30 cellular contexts compared by ENCODE assay signal in the genomic region with DNA sequence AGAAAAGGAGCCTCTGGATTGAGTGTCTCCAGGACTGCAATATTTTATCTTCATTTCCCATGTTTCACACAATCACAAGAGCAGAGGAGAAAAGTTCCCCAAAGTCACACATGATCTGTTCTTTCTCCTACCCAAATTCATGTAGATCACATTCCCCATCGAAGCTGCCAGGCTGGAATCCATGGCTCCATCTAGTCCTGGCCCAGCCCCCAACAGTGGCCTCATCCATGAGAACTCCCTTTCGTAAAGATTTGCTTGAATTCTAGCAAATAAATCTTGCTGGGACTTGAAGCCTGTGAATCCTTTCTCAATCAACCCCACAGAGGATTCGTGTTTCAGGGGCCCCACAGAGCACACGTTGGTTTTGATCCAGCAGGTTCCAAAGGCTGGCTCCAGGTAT.
"Had no signal": no experiment of that assay in that cellular context is flagged by ENCODE, and none has a peak within 500 bp of the region (broad histone marks: within the 10 kb centered on the region; RNA-seq: fewer than 3 reads in every experiment).

No MANE protein-coding gene starts in this region.

- H3K27me3 ChIP-seq: brain microvascular endothelial cell, foreskin keratinocyte, left lung, right lobe of liver, testis, upper lobe of right lung had no signal

- H3K27ac ChIP-seq: brain microvascular endothelial cell, epithelial cell of prostate, foreskin keratinocyte, left lung, right lobe of liver, testis, upper lobe of right lung, VCaP had no signal

- H3K4me1 Mint-ChIP-seq: activated CD4-positive, alpha-beta T cell treated with anti-CD3 and anti-CD28 coated beads, Interleukin-2, amount 10 ng/mL, durations not matched to agents 7 days and 5 days; activated CD8-positive, alpha-beta memory T cell treated with anti-CD3 and anti-CD28 coated beads, Interleukin-2, amount 10 ng/mL, durations not matched to agents 7 days and 5 days; activated naive CD4-positive, alpha-beta T cell treated with anti-CD3 and anti-CD28 coated beads, Interleukin-2, amount 10 ng/mL, durations not matched to agents 7 days and 5 days; nephron; stimulated activated naive B cell treated with anti-CD40 and anti-IgM and Interleukin-4, amounts not matched to agents 10 μg/mL and 1 μg/mL and 100 μg/mL, for 72 hours had no signal

- FAIRE-seq: colon, small intestine had no signal

- H3K27me3 Mint-ChIP-seq: activated CD4-positive, alpha-beta T cell treated with anti-CD3 and anti-CD28 coated beads, Interleukin-2, amount 10 ng/mL, durations not matched to agents 7 days and 5 days; activated CD8-positive, alpha-beta memory T cell treated with anti-CD3 and anti-CD28 coated beads, Interleukin-2, amount 10 ng/mL, durations not matched to agents 7 days and 5 days had no signal

- DNase-seq: activated CD4-positive, alpha-beta T cell treated with anti-CD3 and anti-CD28 coated beads, Interleukin-2, amount 10 ng/mL, durations not matched to agents 7 days and 5 days; activated CD8-positive, alpha-beta memory T cell treated with anti-CD3 and anti-CD28 coated beads, Interleukin-2, amount 10 ng/mL, durations not matched to agents 7 days and 5 days; activated CD8-positive, alpha-beta T cell treated with anti-CD3 and anti-CD28 coated beads for 36 hours; activated effector memory CD4-positive, alpha-beta T cell treated with anti-CD3 and anti-CD28 coated beads, Interleukin-2, amount 50 U/mL, for 16 hours; activated naive CD4-positive, alpha-beta T cell treated with anti-CD3 and anti-CD28 coated beads, Interleukin-2, amount 10 ng/mL, durations not matched to agents 7 days and 5 days; activated T-cell treated with anti-CD3 and anti-CD28 coated beads for 4 hours; aorta; brain microvascular endothelial cell; central memory CD4-positive, alpha-beta T cell; effector memory CD8-positive, alpha-beta T cell; glutamatergic neuron; hippocampal formation; kidney glomerular epithelial cell; left lung; nucleus accumbens; SK-N-SH; small intestine; stimulated activated CD4-positive, alpha-beta T cell treated with anti-CD3 and anti-CD28 coated beads, Interleukin-15, amount 100 ng/mL, for 24 hours; stimulated activated CD4-positive, alpha-beta T cell treated with anti-CD3 and anti-CD28 coated beads, Interleukin-2, amount 100 ng/mL, for 48 hours; stimulated activated CD8-positive, alpha-beta memory T cell treated with anti-CD3 and anti-CD28 coated beads, Interleukin-4, amount 100 ng/mL, for 48 hours; stimulated activated naive B cell treated with anti-CD40 and anti-IgM and Interleukin-4, amounts not matched to agents 10 μg/mL and 1 μg/mL and 100 μg/mL, for 72 hours; testis; upper lobe of right lung had no signal

- H3K9ac ChIP-seq: SK-N-SH had no signal

- H3K36me3 ChIP-seq: right lobe of liver had no signal

- H3K4me1 ChIP-seq: foreskin keratinocyte, left lung, right lobe of liver, testis, upper lobe of right lung had no signal

- H3K27ac Mint-ChIP-seq: activated CD4-positive, alpha-beta T cell treated with anti-CD3 and anti-CD28 coated beads, Interleukin-2, amount 10 ng/mL, durations not matched to agents 7 days and 5 days; activated CD8-positive, alpha-beta memory T cell treated with anti-CD3 and anti-CD28 coated beads, Interleukin-2, amount 10 ng/mL, durations not matched to agents 7 days and 5 days; activated CD8-positive, alpha-beta T cell treated with anti-CD3 and anti-CD28 coated beads for 36 hours; activated naive CD4-positive, alpha-beta T cell treated with anti-CD3 and anti-CD28 coated beads, Interleukin-2, amount 10 ng/mL, durations not matched to agents 7 days and 5 days; effector memory CD8-positive, alpha-beta T cell; nephron; stimulated activated naive B cell treated with anti-CD40 and anti-IgM and Interleukin-4, amounts not matched to agents 10 μg/mL and 1 μg/mL and 100 μg/mL, for 72 hours; T-helper 2 cell treated with Interferon-gamma antibody and Interleukin-4, amounts not matched to agents 5 μg/mL and 100 μg/mL, for 36 hours had no signal

- H3K4me3 Mint-ChIP-seq: activated CD4-positive, alpha-beta T cell treated with anti-CD3 and anti-CD28 coated beads, Interleukin-2, amount 10 ng/mL, durations not matched to agents 7 days and 5 days; activated CD8-positive, alpha-beta memory T cell treated with anti-CD3 and anti-CD28 coated beads, Interleukin-2, amount 10 ng/mL, durations not matched to agents 7 days and 5 days; activated CD8-positive, alpha-beta T cell treated with anti-CD3 and anti-CD28 coated beads for 36 hours; activated naive CD4-positive, alpha-beta T cell treated with anti-CD3 and anti-CD28 coated beads, Interleukin-2, amount 10 ng/mL, durations not matched to agents 7 days and 5 days; effector memory CD8-positive, alpha-beta T cell; nephron; stimulated activated naive B cell treated with anti-CD40 and anti-IgM and Interleukin-4, amounts not matched to agents 10 μg/mL and 1 μg/mL and 100 μg/mL, for 72 hours; T-helper 2 cell treated with Interferon-gamma antibody and Interleukin-4, amounts not matched to agents 5 μg/mL and 100 μg/mL, for 36 hours had no signal

- H3K9me3 ChIP-seq: left lung, right lobe of liver, SK-N-SH, testis, upper lobe of right lung had no signal

- H3K4me3 ChIP-seq: left lung, right lobe of liver, testis, upper lobe of right lung had no signal

- H3K9me3 Mint-ChIP-seq: activated CD4-positive, alpha-beta T cell treated with anti-CD3 and anti-CD28 coated beads, Interleukin-2, amount 10 ng/mL, durations not matched to agents 7 days and 5 days; activated CD8-positive, alpha-beta T cell treated with anti-CD3 and anti-CD28 coated beads for 36 hours; activated naive CD4-positive, alpha-beta T cell treated with anti-CD3 and anti-CD28 coated beads, Interleukin-2, amount 10 ng/mL, durations not matched to agents 7 days and 5 days; effector memory CD8-positive, alpha-beta T cell; nephron; stimulated activated naive B cell treated with anti-CD40 and anti-IgM and Interleukin-4, amounts not matched to agents 10 μg/mL and 1 μg/mL and 100 μg/mL, for 72 hours; T-helper 2 cell treated with Interferon-gamma antibody and Interleukin-4, amounts not matched to agents 5 μg/mL and 100 μg/mL, for 36 hours had no signal

- H3K36me3 Mint-ChIP-seq: activated CD8-positive, alpha-beta memory T cell treated with anti-CD3 and anti-CD28 coated beads, Interleukin-2, amount 10 ng/mL, durations not matched to agents 7 days and 5 days; activated naive CD4-positive, alpha-beta T cell treated with anti-CD3 and anti-CD28 coated beads, Interleukin-2, amount 10 ng/mL, durations not matched to agents 7 days and 5 days; stimulated activated naive B cell treated with anti-CD40 and anti-IgM and Interleukin-4, amounts not matched to agents 10 μg/mL and 1 μg/mL and 100 μg/mL, for 72 hours had no signal

- H3K4me2 ChIP-seq: SK-N-SH had no signal
